ENCODE assay signal across 1 cellular context in the genomic region with DNA sequence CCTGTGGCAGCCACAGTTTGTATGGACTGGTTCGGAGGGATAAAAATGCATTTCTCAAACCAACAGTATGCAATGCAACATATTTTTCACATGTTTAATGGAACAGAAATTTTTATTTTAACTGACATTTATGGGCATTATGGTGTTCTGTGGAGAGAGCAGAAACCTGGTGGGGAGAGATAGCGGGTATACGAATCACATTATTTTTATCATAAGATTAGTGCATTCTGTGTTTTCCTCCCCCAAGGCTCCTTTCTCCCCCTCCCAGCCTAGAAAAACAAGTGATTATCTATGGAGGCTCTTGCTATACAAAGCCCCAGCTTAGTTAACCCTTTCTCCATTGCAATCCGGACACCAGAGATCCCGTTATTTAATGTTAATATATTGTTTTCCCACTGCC.
TF ChIP-seq lines count a peak whose summit lies in the region.

No MANE protein-coding gene starts in this region.

TF ChIP-seq in GM23338, 12 proteins besides CTCF, POLR2A, EP300 and RAD21 (continued from another document):
- TF ChIP-seq, protein P1, sequence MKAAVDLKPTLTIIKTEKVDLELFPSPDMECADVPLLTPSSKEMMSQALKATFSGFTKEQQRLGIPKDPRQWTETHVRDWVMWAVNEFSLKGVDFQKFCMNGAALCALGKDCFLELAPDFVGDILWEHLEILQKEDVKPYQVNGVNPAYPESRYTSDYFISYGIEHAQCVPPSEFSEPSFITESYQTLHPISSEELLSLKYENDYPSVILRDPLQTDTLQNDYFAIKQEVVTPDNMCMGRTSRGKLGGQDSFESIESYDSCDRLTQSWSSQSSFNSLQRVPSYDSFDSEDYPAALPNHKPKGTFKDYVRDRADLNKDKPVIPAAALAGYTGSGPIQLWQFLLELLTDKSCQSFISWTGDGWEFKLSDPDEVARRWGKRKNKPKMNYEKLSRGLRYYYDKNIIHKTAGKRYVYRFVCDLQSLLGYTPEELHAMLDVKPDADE (IDR thresholded peaks at IDR 0.05): no peak
- TF ChIP-seq EZH2phosphoT487 (IDR thresholded peaks at IDR 0.05; ENCODE audit: unreplicated experiment) (no peak), JUNB (IDR thresholded peaks at IDR 0.05; ENCODE audit: unreplicated experiment) (no peak), STAT1 (IDR thresholded peaks at IDR 0.05; ENCODE audit: unreplicated experiment) (no peak), EZH2 (IDR thresholded peaks at IDR 0.05; ENCODE audit: low read depth, unreplicated experiment) (no peak), POLR2AphosphoS5 (IDR thresholded peaks at IDR 0.05; ENCODE audit: low read depth) (no peak), ZNF114 (CRISPR knock-in tag; IDR thresholded peaks at IDR 0.05) (no peak)
- TF ChIP-seq, protein P2, sequence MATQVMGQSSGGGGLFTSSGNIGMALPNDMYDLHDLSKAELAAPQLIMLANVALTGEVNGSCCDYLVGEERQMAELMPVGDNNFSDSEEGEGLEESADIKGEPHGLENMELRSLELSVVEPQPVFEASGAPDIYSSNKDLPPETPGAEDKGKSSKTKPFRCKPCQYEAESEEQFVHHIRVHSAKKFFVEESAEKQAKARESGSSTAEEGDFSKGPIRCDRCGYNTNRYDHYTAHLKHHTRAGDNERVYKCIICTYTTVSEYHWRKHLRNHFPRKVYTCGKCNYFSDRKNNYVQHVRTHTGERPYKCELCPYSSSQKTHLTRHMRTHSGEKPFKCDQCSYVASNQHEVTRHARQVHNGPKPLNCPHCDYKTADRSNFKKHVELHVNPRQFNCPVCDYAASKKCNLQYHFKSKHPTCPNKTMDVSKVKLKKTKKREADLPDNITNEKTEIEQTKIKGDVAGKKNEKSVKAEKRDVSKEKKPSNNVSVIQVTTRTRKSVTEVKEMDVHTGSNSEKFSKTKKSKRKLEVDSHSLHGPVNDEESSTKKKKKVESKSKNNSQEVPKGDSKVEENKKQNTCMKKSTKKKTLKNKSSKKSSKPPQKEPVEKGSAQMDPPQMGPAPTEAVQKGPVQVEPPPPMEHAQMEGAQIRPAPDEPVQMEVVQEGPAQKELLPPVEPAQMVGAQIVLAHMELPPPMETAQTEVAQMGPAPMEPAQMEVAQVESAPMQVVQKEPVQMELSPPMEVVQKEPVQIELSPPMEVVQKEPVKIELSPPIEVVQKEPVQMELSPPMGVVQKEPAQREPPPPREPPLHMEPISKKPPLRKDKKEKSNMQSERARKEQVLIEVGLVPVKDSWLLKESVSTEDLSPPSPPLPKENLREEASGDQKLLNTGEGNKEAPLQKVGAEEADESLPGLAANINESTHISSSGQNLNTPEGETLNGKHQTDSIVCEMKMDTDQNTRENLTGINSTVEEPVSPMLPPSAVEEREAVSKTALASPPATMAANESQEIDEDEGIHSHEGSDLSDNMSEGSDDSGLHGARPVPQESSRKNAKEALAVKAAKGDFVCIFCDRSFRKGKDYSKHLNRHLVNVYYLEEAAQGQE (IDR thresholded peaks at IDR 0.05; ENCODE audit: unreplicated experiment): no peak
